In the genomic region with DNA sequence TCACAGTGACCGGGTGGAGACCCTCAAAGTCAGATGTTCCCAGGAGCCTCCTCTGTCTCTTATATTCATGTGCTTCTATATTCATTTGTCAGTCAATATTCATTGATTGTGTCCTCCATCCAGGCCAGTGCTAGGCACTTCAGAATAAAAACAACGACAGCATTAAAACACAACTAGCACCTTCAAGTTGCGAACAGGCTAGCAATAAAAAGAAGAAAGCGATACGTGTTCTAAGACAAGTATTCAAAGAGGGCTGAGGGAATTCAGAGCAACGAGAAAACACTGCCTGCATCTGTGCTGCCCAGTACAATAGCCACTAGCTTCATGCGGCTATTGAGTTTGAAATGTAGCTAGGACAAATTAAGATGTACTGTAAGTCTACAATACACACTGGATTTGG, we compare ENCODE assay signal across 24 cellular contexts.
"Had no signal": no experiment of that assay in that cellular context is flagged by ENCODE, and none has a peak within 500 bp of the region (broad histone marks: within the 10 kb centered on the region; RNA-seq: fewer than 3 reads in every experiment).

No MANE protein-coding gene starts in this region.

- H3K9me3 Mint-ChIP-seq: activated CD4-positive, alpha-beta memory T cell treated with anti-CD3 and anti-CD28 coated beads, Interleukin-2, amount 10 ng/mL, durations not matched to agents 7 days and 5 days; activated CD4-positive, alpha-beta T cell treated with anti-CD3 and anti-CD28 coated beads, Interleukin-2, amount 10 ng/mL, durations not matched to agents 24 days and 14 days; activated naive CD8-positive, alpha-beta T cell treated with anti-CD3 and anti-CD28 coated beads, Interleukin-2, amount 50 U/mL, for 24 hours; immature natural killer cell; natural killer cell treated with Interleukin-12 subunit alpha and Interleukin-12 subunit beta and Interleukin-15 and Interleukin-18, amount 100 ng/mL, for 72 hours; stimulated activated naive CD8-positive, alpha-beta T cell treated with anti-CD3 and anti-CD28 coated beads, Interleukin-15, Interleukin-2, amounts not matched to agents 100 ng/mL and 50 ng/mL, for 24 hours had no signal

- H3K27me3 Mint-ChIP-seq: stimulated activated naive CD8-positive, alpha-beta T cell treated with anti-CD3 and anti-CD28 coated beads, Interleukin-15, Interleukin-2, amounts not matched to agents 100 ng/mL and 50 ng/mL, for 24 hours had no signal

- H3K27ac Mint-ChIP-seq: activated CD4-positive, alpha-beta memory T cell treated with anti-CD3 and anti-CD28 coated beads, Interleukin-2, amount 10 ng/mL, durations not matched to agents 7 days and 5 days; activated CD4-positive, alpha-beta T cell treated with anti-CD3 and anti-CD28 coated beads, Interleukin-2, amount 10 ng/mL, durations not matched to agents 24 days and 14 days; activated naive CD8-positive, alpha-beta T cell treated with anti-CD3 and anti-CD28 coated beads, Interleukin-2, amount 50 U/mL, for 24 hours; immature natural killer cell; natural killer cell treated with Interleukin-12 subunit alpha and Interleukin-12 subunit beta and Interleukin-15 and Interleukin-18, amount 100 ng/mL, for 72 hours; stimulated activated naive CD8-positive, alpha-beta T cell treated with anti-CD3 and anti-CD28 coated beads, Interleukin-15, Interleukin-2, amounts not matched to agents 100 ng/mL and 50 ng/mL, for 24 hours had no signal

- ATAC-seq: activated CD4-positive, CD25-positive, alpha-beta regulatory T cell treated with anti-CD3 and anti-CD28 coated beads, Interleukin-2, amount 50 U/mL, for 24 hours; activated naive CD8-positive, alpha-beta T cell treated with anti-CD3 and anti-CD28 coated beads, Interleukin-2, amount 50 U/mL, for 24 hours; body of pancreas; esophagus mucosa; natural killer cell treated with Interleukin-12 subunit alpha and Interleukin-12 subunit beta and Interleukin-15 and Interleukin-18, amount 100 ng/mL, for 72 hours; right cardiac atrium; SK-N-SH treated with all-trans-retinoic acid at 6 μM for 48 hours had no signal

- H3K4me1 ChIP-seq: prostate gland had no signal

- H3K27me3 ChIP-seq: body of pancreas, hepatocyte, testis, upper lobe of left lung had no signal

- H3K36me3 Mint-ChIP-seq: immature natural killer cell; natural killer cell treated with Interleukin-12 subunit alpha and Interleukin-12 subunit beta and Interleukin-15 and Interleukin-18, amount 100 ng/mL, for 72 hours had no signal

- DNase-seq: activated CD4-positive, alpha-beta memory T cell treated with anti-CD3 and anti-CD28 coated beads, Interleukin-2, amount 10 ng/mL, durations not matched to agents 7 days and 5 days; activated CD4-positive, alpha-beta T cell treated with anti-CD3 and anti-CD28 coated beads, Interleukin-2, amount 10 ng/mL, durations not matched to agents 24 days and 14 days; activated gamma-delta T cell; activated naive CD4-positive, alpha-beta T cell treated with anti-CD3 and anti-CD28 coated beads, Interleukin-2, amount 50 U/mL, for 16 hours; activated naive CD8-positive, alpha-beta T cell treated with anti-CD3 and anti-CD28 coated beads, Interleukin-2, amount 50 U/mL, for 24 hours; body of pancreas; dermis blood vessel endothelial cell; effector memory CD4-positive, alpha-beta T cell; glutamatergic neuron; immature natural killer cell; kidney glomerular epithelial cell; left ventricle myocardium inferior; right cardiac atrium; stimulated activated CD4-positive, alpha-beta T cell treated with anti-CD3 and anti-CD28 coated beads, Interleukin-1b, Interleukin-23, amount 100 ng/mL, for 48 hours; testis; upper lobe of left lung had no signal

- H3K9me3 ChIP-seq: body of pancreas, left ventricle myocardium inferior, prostate gland, testis, upper lobe of left lung had no signal

- FAIRE-seq: endothelial cell of umbilical vein had no signal

- H3K4me1 Mint-ChIP-seq: activated CD4-positive, alpha-beta memory T cell treated with anti-CD3 and anti-CD28 coated beads, Interleukin-2, amount 10 ng/mL, durations not matched to agents 7 days and 5 days; activated CD4-positive, alpha-beta T cell treated with anti-CD3 and anti-CD28 coated beads, Interleukin-2, amount 10 ng/mL, durations not matched to agents 24 days and 14 days; activated naive CD8-positive, alpha-beta T cell treated with anti-CD3 and anti-CD28 coated beads, Interleukin-2, amount 50 U/mL, for 24 hours; immature natural killer cell had no signal

- H3K27ac ChIP-seq: body of pancreas, hepatocyte, prostate gland, testis, upper lobe of left lung had no signal

- H3K36me3 ChIP-seq: left ventricle myocardium inferior, prostate gland had no signal

- H3K4me3 ChIP-seq: body of pancreas, hepatocyte, left ventricle myocardium inferior, prostate gland, testis, upper lobe of left lung had no signal

- H3K4me3 Mint-ChIP-seq: activated CD4-positive, alpha-beta memory T cell treated with anti-CD3 and anti-CD28 coated beads, Interleukin-2, amount 10 ng/mL, durations not matched to agents 7 days and 5 days; activated CD4-positive, alpha-beta T cell treated with anti-CD3 and anti-CD28 coated beads, Interleukin-2, amount 10 ng/mL, durations not matched to agents 24 days and 14 days; activated naive CD8-positive, alpha-beta T cell treated with anti-CD3 and anti-CD28 coated beads, Interleukin-2, amount 50 U/mL, for 24 hours; immature natural killer cell; natural killer cell treated with Interleukin-12 subunit alpha and Interleukin-12 subunit beta and Interleukin-15 and Interleukin-18, amount 100 ng/mL, for 72 hours; stimulated activated naive CD8-positive, alpha-beta T cell treated with anti-CD3 and anti-CD28 coated beads, Interleukin-15, Interleukin-2, amounts not matched to agents 100 ng/mL and 50 ng/mL, for 24 hours had no signal
